In genomic region chr21:36193200-36193599, GRCh38 we compare ENCODE assay signal across 18 cellular contexts. TPM values are rescaled to one million over a fixed set of nuclear protein-coding genes. Genes with fewer than 3 reads are reported as not detected.
DNase-seq lines count a peak whose midpoint lies in the region; ATAC-seq and TF ChIP-seq lines count a peak whose summit lies in the region.
"Had no signal": no experiment of that assay in that cellular context is flagged by ENCODE, and none has a peak within 500 bp of the region (broad histone marks: within the 10 kb centered on the region; RNA-seq: fewer than 3 reads in every experiment).

No MANE protein-coding gene starts in this region.

- H4K8ac ChIP-seq in H9 (replicated peaks; ENCODE audit: insufficient read length, low read depth, low read length) = no peak overlapping the region

- peaks cover 10 to 15% of the 10 kb centered on the region in 2 experiments for H3K4me1 Mint-ChIP-seq in H9
- peaks cover 3% of the 10 kb centered on the region for H3K4me1 Mint-ChIP-seq in stimulated activated naive CD8-positive, alpha-beta T cell treated with anti-CD3 and anti-CD28 coated beads, Interleukin-15, amount 100 ng/mL, for 72 hours

- H3K4me2 ChIP-seq in H9 (ENCODE audit: insufficient read depth, insufficient read length, low read length) = no peak overlapping the region
- H3K4me2 ChIP-seq: BLaER1 had no signal

- H2BK12ac ChIP-seq in H9 (ENCODE audit: insufficient read length, low read depth, low read length) = no peak overlapping the region

- no peak overlapping the region for H3K23ac ChIP-seq in H9 (ENCODE audit: insufficient read length, low read depth, low read length)

- no peak overlapping the region for H2BK5ac ChIP-seq in H9 (ENCODE audit: insufficient read length, low read length)

- H3K14ac ChIP-seq in H9 (ENCODE audit: insufficient read depth, low read length) = no peak overlapping the region

- H3K4me3 Mint-ChIP-seq in H9 = no peak overlapping the region
- no peak overlapping the region for H3K4me3 Mint-ChIP-seq in stimulated activated naive CD8-positive, alpha-beta T cell treated with anti-CD3 and anti-CD28 coated beads, Interleukin-15, amount 100 ng/mL, for 72 hours
- H3K4me3 Mint-ChIP-seq: activated naive CD4-positive, alpha-beta T cell treated with anti-CD3 and anti-CD28 coated beads for 36 hours; naive B cell had no signal

- H3K4me1 ChIP-seq in H9 (ENCODE audit: insufficient read depth, low read length) = no peaks in the 10 kb centered on the region
- peaks cover 6% of the 10 kb centered on the region for H3K4me1 ChIP-seq in foreskin keratinocyte
- H3K4me1 ChIP-seq: SJSA1 had no signal

- H4K91ac ChIP-seq in H9 (ENCODE audit: insufficient read length, low read depth, low read length) = no peak overlapping the region

- no peak overlapping the region for H3K18ac ChIP-seq in H9 (ENCODE audit: insufficient read length, low read depth, low read length)

- no peak overlapping the region for H3K56ac ChIP-seq in H9 (ENCODE audit: insufficient read length, low read depth, low read length)

- no peak overlapping the region for H2BK120ac ChIP-seq in H9 (ENCODE audit: low read depth, low read length, poor library complexity, severe bottlenecking)

- H2BK20ac ChIP-seq in H9 (ENCODE audit: low read depth, low read length, poor library complexity, severe bottlenecking) = no peak overlapping the region

- H3K27ac ChIP-seq in H9 (ENCODE audit: insufficient read length, low read depth, low read length) (no peak overlapping the region), foreskin keratinocyte (no peak overlapping the region)
- H3K27ac ChIP-seq: BLaER1, ovary, SJSA1 had no signal

- H3K9ac ChIP-seq in H9 (ENCODE audit: extremely low read depth, insufficient read length, low read length) = no peak overlapping the region
- H3K9ac ChIP-seq: BLaER1 had no signal

- H3T11ph ChIP-seq in H9 (ENCODE audit: low read length) = no peak overlapping the region

- H3K23me2 ChIP-seq in H9 (ENCODE audit: insufficient read length, low read depth, low read length, poor library complexity, severe bottlenecking) = no peaks in the 10 kb centered on the region

- H4K5ac ChIP-seq in H9 (ENCODE audit: insufficient read length, low read depth, low read length) = no peak overlapping the region

- H3K27me3 ChIP-seq in H9 (ENCODE audit: insufficient read depth, low read length) = no peaks in the 10 kb centered on the region
- H3K27me3 ChIP-seq in foreskin keratinocyte = no peaks in the 10 kb centered on the region
- H3K27me3 ChIP-seq: BLaER1, ovary, SJSA1 had no signal

- H3K27ac Mint-ChIP-seq in H9 = peak overlapping the region in 2 of 3 experiments; percentile 5 to 71; a peak in 3 of 7 replicates
- H3K27ac Mint-ChIP-seq in stimulated activated naive CD8-positive, alpha-beta T cell treated with anti-CD3 and anti-CD28 coated beads, Interleukin-15, amount 100 ng/mL, for 72 hours = peak overlapping the region; percentile 20 to 50
- H3K27ac Mint-ChIP-seq: activated naive CD4-positive, alpha-beta T cell treated with anti-CD3 and anti-CD28 coated beads for 36 hours had no signal

- no peak overlapping the region for H2AK5ac ChIP-seq in H9 (ENCODE audit: insufficient read length, low read length)

- no peaks in the 10 kb centered on the region for H3K79me1 ChIP-seq in H9 (ENCODE audit: insufficient read depth, low read depth, low read length, poor library complexity, severe bottlenecking)

- no peak overlapping the region for H2AFZ ChIP-seq in H9 (ENCODE audit: low read length)

- WGBS in H9 (ENCODE audit: extremely low coverage, insufficient read length, low lambda C conversion rate) = no CpG with 5 or more reads among the region's 7 CpGs

- H4K20me1 ChIP-seq in H9 (ENCODE audit: control insufficient read depth, insufficient read depth, insufficient read length) = no peaks in the 10 kb centered on the region
- H4K20me1 ChIP-seq: BLaER1 had no signal

- no peaks in the 10 kb centered on the region for H3K9me3 ChIP-seq in H9 (ENCODE audit: control insufficient read depth, low read depth, low read length)
- H3K9me3 ChIP-seq: BLaER1, ovary, SJSA1 had no signal

- H3K27me3 Mint-ChIP-seq in H9 (ENCODE audit: low read depth) = no peaks in the 10 kb centered on the region
- no peaks in the 10 kb centered on the region for H3K27me3 Mint-ChIP-seq in stimulated activated naive CD8-positive, alpha-beta T cell treated with anti-CD3 and anti-CD28 coated beads, Interleukin-15, amount 100 ng/mL, for 72 hours
- H3K27me3 Mint-ChIP-seq: naive B cell had no signal

- H2BK15ac ChIP-seq in H9 (ENCODE audit: low read depth, low read length) = no peak overlapping the region

- H3K4ac ChIP-seq in H9 (ENCODE audit: low read depth, low read length) = no peak overlapping the region

- no peaks in the 10 kb centered on the region for H3K79me2 ChIP-seq in H9 (ENCODE audit: insufficient read depth, low read length)

- H3K9me3 Mint-ChIP-seq in H9 = no peaks in the 10 kb centered on the region
- no peaks in the 10 kb centered on the region for H3K9me3 Mint-ChIP-seq in stimulated activated naive CD8-positive, alpha-beta T cell treated with anti-CD3 and anti-CD28 coated beads, Interleukin-15, amount 100 ng/mL, for 72 hours
- H3K9me3 Mint-ChIP-seq: activated naive CD4-positive, alpha-beta T cell treated with anti-CD3 and anti-CD28 coated beads for 36 hours; naive B cell had no signal

- DNase-seq in H9 (no peak), RPMI7951 (ENCODE audit: low read depth) (peak; percentile 79), foreskin keratinocyte (peak; percentile 51 to 75), NCI-H748 (lab: John Stamatoyannopoulos, UW; ENCODE audit: unreplicated experiment) (no peak), CD1c-positive myeloid dendritic cell (ENCODE audit: extremely low spot score) (no peak)
- no peak for DNase-seq in stimulated activated naive CD8-positive, alpha-beta T cell treated with anti-CD3 and anti-CD28 coated beads, Interleukin-15, amount 100 ng/mL, for 72 hours
- DNase-seq: activated CD4-positive, alpha-beta T cell treated with anti-CD3 and anti-CD28 coated beads for 48 hours; activated CD8-positive, alpha-beta memory T cell treated with anti-CD3 and anti-CD28 coated beads, Interleukin-2, amount 50 U/mL, for 4 hours; activated naive CD4-positive, alpha-beta T cell treated with anti-CD3 and anti-CD28 coated beads for 36 hours; foreskin melanocyte; naive B cell; NCI-H446; ovary; T-helper 2 cell had no signal

- ATAC-seq in foreskin keratinocyte = peak; percentile 82
- no peak for ATAC-seq in stimulated activated naive CD8-positive, alpha-beta T cell treated with anti-CD3 and anti-CD28 coated beads, Interleukin-15, amount 100 ng/mL, for 72 hours
- no peak for ATAC-seq in GM18498 (IDR thresholded peaks at IDR 0.05; ENCODE audit: unreplicated experiment)
- ATAC-seq: HCT116 had no signal

- peaks cover 0 to 2% (median 0%) of the 10 kb centered on the region in 3 experiments; a peak in 1 of 7 replicates for H3K36me3 Mint-ChIP-seq in H9 (ENCODE audit: insufficient read depth in 1 of 3, low read depth in 3 of 3)

- TF ChIP-seq CTCF in H9 (conservative IDR thresholded peaks at IDR 0.05) (no peak), foreskin keratinocyte (conservative IDR thresholded peaks at IDR 0.05) (no peak)

RNA-seq across cellular contexts. Expression of gene DOP1B, which starts 36.6 kb away (rescaled TPM):
- total RNA-seq in H9 (2021) (8.7 and 10.0 TPM in 2 replicates), foreskin keratinocyte (3.0 and 4.2 TPM in 2 replicates)
- total RNA-seq in RPMI7951 (2014; rRNA removed; shearing (Covaris generic)) = 7.6 and 8.1 TPM in 2 replicates
- 0.74 and 0.90 TPM in 2 replicates for polyA plus RNA-seq in foreskin keratinocyte

RNA-seq across cellular contexts. Expression of gene CBR3, which starts 58.3 kb away (rescaled TPM):
- total RNA-seq in H9 (2021) = 1.9 and 2.4 TPM in 2 replicates
- total RNA-seq in RPMI7951 (2014; rRNA removed; shearing (Covaris generic)) = 32.9 and 41.7 TPM in 2 replicates
- total RNA-seq in foreskin keratinocyte = 6.2 and 7.9 TPM in 2 replicates
- 8.2 and 9.8 TPM in 2 replicates for polyA plus RNA-seq in foreskin keratinocyte

Comparison
In these comparisons a context has a peak if more than half of its experiments do, and no peak if none do; other contexts are left out.
1. DNase-seq: peak in RPMI7951 (single experiment) and foreskin keratinocyte (2 of 2); none in H9 (single experiment), stimulated activated naive CD8-positive, alpha-beta T cell treated with anti-CD3 and anti-CD28 coated beads, Interleukin-15, amount 100 ng/mL, for 72 hours (0 of 2), NCI-H748 (single experiment) and CD1c-positive myeloid dendritic cell (single experiment).